ENCODE assay signal across 1 cellular context in genomic region chr6:34520645-34521462, GRCh38.
A peak's percentile ranks its signal among the peaks of the same experiment; 100 is the strongest.
TF ChIP-seq lines count a peak whose summit lies in the region.

No MANE protein-coding gene starts in this region.

TF ChIP-seq in K562, 482 proteins besides CTCF, POLR2A, EP300 and RAD21:
- TF ChIP-seq CAMTA2 (CRISPR knock-in tag; conservative IDR thresholded peaks at IDR 0.05) (no peak), ZKSCAN1 (IDR thresholded peaks at IDR 0.05; ENCODE audit: low read depth, low read length) (peak; percentile 75; the same call in 1 of the 2 replicates), ILF3 (IDR thresholded peaks at IDR 0.05; ENCODE audit: borderline replicate concordance) (no peak), ZNF24 (IDR thresholded peaks at IDR 0.05) (peak; percentile 93), TBL1XR1 (IDR thresholded peaks at IDR 0.05; ENCODE audit: low read length in 2 of 2) (no peak), ZKSCAN8 (CRISPR knock-in tag; IDR thresholded peaks at IDR 0.05) (no peak), ZNF609 (CRISPR knock-in tag; IDR thresholded peaks at IDR 0.05; ENCODE audit: borderline replicate concordance) (no peak), ZNF140 (CRISPR knock-in tag; IDR thresholded peaks at IDR 0.05) (no peak)
